Comparison of ENCODE assay signal across 1 cellular context in the genomic region with DNA sequence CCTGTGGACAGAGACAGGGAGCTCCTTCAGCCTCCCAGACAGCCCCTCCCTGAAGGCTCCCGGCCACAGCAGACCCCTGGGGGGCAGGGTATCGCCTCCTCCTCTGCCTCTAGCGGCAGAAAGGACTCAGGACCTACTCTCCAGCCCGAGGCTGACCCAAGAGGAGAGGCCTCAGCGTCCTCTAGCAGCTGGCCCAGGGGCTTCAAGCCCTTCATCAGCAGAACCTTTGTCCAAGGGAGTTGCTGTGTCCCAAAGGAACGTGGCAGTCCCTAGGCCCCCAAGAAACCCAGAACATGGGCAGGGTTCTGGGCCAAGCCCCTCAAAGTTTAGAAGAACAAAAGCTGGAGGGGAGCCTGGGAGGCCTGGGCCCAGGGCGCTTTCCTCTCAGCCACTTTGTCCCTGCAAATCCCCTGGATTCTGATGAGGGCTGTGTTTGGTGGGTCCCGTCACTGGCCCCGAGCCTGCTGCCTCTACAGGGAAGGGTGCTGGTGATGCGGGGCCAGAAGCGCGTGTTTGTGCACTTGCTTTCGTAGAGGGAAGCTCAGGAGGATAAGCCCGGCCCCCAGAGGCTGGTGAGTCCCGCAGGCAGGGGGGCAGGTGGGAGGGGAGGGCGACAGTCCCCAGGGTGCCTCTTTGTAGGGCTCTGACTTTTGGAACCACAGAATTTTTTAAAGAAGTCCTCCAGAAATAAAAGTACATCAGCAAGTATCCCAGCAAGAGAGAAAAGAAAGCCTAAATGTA.
A peak's percentile ranks its signal among the peaks of the same experiment; 100 is the strongest.
TF ChIP-seq lines count a peak whose summit lies in the region.

No MANE protein-coding gene starts in this region.

TF ChIP-seq in HepG2, 621 proteins besides CTCF, POLR2A, EP300 and RAD21 (continued from another document):
- TF ChIP-seq, protein P1, sequence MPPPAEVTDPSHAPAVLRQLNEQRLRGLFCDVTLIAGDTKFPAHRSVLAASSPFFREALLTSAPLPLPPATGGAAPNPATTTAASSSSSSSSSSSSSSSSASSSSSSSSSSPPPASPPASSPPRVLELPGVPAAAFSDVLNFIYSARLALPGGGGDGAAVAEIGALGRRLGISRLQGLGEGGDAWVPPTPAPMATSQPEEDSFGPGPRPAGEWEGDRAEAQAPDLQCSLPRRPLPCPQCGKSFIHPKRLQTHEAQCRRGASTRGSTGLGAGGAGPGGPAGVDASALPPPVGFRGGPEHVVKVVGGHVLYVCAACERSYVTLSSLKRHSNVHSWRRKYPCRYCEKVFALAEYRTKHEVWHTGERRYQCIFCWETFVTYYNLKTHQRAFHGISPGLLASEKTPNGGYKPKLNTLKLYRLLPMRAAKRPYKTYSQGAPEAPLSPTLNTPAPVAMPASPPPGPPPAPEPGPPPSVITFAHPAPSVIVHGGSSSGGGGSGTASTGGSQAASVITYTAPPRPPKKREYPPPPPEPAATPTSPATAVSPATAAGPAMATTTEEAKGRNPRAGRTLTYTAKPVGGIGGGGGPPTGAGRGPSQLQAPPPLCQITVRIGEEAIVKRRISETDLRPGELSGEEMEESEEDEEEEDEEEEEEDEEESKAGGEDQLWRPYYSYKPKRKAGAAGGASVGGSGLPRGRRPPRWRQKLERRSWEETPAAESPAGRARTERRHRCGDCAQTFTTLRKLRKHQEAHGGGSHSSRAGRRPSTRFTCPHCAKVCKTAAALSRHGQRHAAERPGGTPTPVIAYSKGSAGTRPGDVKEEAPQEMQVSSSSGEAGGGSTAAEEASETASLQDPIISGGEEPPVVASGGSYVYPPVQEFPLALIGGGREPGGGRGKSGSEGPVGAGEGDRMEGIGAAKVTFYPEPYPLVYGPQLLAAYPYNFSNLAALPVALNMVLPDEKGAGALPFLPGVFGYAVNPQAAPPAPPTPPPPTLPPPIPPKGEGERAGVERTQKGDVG (CRISPR knock-in tag; IDR thresholded peaks at IDR 0.05; ENCODE audit: borderline replicate concordance): no peak
- TF ChIP-seq SRF (IDR thresholded peaks at IDR 0.05; ENCODE audit: low read depth, low read length): no peak
- no peak for TF ChIP-seq ZNF10 (CRISPR knock-in tag; IDR thresholded peaks at IDR 0.05; ENCODE audit: borderline replicate concordance, low read depth)
- no peak for TF ChIP-seq ZNF678 (CRISPR knock-in tag; IDR thresholded peaks at IDR 0.05)
- TF ChIP-seq, protein P2, sequence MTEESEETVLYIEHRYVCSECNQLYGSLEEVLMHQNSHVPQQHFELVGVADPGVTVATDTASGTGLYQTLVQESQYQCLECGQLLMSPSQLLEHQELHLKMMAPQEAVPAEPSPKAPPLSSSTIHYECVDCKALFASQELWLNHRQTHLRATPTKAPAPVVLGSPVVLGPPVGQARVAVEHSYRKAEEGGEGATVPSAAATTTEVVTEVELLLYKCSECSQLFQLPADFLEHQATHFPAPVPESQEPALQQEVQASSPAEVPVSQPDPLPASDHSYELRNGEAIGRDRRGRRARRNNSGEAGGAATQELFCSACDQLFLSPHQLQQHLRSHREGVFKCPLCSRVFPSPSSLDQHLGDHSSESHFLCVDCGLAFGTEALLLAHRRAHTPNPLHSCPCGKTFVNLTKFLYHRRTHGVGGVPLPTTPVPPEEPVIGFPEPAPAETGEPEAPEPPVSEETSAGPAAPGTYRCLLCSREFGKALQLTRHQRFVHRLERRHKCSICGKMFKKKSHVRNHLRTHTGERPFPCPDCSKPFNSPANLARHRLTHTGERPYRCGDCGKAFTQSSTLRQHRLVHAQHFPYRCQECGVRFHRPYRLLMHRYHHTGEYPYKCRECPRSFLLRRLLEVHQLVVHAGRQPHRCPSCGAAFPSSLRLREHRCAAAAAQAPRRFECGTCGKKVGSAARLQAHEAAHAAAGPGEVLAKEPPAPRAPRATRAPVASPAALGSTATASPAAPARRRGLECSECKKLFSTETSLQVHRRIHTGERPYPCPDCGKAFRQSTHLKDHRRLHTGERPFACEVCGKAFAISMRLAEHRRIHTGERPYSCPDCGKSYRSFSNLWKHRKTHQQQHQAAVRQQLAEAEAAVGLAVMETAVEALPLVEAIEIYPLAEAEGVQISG (CRISPR knock-in tag; IDR thresholded peaks at IDR 0.05): no peak
- TF ChIP-seq, protein P3, sequence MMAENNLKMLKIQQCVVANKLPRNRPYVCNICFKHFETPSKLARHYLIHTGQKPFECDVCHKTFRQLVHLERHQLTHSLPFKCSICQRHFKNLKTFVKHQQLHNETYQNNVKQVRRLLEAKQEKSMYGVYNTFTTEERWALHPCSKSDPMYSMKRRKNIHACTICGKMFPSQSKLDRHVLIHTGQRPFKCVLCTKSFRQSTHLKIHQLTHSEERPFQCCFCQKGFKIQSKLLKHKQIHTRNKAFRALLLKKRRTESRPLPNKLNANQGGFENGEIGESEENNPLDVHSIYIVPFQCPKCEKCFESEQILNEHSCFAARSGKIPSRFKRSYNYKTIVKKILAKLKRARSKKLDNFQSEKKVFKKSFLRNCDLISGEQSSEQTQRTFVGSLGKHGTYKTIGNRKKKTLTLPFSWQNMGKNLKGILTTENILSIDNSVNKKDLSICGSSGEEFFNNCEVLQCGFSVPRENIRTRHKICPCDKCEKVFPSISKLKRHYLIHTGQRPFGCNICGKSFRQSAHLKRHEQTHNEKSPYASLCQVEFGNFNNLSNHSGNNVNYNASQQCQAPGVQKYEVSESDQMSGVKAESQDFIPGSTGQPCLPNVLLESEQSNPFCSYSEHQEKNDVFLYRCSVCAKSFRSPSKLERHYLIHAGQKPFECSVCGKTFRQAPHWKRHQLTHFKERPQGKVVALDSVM (CRISPR knock-in tag; IDR thresholded peaks at IDR 0.05): 0 out of 2 replicates have a peak, but pooled peaks have one; percentile 16
- TF ChIP-seq POLR2AphosphoS2 (IDR thresholded peaks at IDR 0.05; ENCODE audit: low read depth, low read length): no peak
- TF ChIP-seq, protein P4, sequence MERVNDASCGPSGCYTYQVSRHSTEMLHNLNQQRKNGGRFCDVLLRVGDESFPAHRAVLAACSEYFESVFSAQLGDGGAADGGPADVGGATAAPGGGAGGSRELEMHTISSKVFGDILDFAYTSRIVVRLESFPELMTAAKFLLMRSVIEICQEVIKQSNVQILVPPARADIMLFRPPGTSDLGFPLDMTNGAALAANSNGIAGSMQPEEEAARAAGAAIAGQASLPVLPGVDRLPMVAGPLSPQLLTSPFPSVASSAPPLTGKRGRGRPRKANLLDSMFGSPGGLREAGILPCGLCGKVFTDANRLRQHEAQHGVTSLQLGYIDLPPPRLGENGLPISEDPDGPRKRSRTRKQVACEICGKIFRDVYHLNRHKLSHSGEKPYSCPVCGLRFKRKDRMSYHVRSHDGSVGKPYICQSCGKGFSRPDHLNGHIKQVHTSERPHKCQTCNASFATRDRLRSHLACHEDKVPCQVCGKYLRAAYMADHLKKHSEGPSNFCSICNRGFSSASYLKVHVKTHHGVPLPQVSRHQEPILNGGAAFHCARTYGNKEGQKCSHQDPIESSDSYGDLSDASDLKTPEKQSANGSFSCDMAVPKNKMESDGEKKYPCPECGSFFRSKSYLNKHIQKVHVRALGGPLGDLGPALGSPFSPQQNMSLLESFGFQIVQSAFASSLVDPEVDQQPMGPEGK (CRISPR knock-in tag; IDR thresholded peaks at IDR 0.05): peak; percentile 79
- no peak for TF ChIP-seq NR3C1 (CRISPR knock-in tag; IDR thresholded peaks at IDR 0.05)
- no peak for TF ChIP-seq FIP1L1 (IDR thresholded peaks at IDR 0.05; ENCODE audit: borderline replicate concordance, insufficient read depth, low read depth, low read length)
- TF ChIP-seq, protein P5, sequence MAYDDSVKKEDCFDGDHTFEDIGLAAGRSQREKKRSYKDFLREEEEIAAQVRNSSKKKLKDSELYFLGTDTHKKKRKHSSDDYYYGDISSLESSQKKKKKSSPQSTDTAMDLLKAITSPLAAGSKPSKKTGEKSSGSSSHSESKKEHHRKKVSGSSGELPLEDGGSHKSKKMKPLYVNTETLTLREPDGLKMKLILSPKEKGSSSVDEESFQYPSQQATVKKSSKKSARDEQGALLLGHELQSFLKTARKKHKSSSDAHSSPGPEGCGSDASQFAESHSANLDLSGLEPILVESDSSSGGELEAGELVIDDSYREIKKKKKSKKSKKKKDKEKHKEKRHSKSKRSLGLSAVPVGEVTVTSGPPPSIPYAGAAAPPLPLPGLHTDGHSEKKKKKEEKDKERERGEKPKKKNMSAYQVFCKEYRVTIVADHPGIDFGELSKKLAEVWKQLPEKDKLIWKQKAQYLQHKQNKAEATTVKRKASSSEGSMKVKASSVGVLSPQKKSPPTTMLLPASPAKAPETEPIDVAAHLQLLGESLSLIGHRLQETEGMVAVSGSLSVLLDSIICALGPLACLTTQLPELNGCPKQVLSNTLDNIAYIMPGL (CRISPR knock-in tag; IDR thresholded peaks at IDR 0.05; ENCODE audit: borderline replicate concordance in 1 of 2, low read depth in 1 of 2): peak in 1 of 2 experiments; percentile 54; a peak in 2 of 4 replicates
- TF ChIP-seq, protein P6, sequence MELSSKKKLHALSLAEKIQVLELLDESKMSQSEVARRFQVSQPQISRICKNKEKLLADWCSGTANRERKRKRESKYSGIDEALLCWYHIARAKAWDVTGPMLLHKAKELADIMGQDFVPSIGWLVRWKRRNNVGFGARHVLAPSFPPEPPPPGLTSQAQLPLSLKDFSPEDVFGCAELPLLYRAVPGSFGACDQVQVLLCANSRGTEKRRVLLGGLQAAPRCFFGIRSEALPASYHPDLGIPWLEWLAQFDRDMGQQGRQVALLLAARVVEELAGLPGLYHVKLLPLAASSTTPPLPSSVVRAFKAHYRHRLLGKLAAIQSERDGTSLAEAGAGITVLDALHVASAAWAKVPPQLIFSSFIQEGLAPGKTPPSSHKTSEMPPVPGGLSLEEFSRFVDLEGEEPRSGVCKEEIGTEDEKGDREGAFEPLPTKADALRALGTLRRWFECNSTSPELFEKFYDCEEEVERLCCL (CRISPR knock-in tag; IDR thresholded peaks at IDR 0.05; ENCODE audit: borderline replicate concordance): no peak
- TF ChIP-seq HNRNPH1 (optimal IDR thresholded peaks at IDR 0.05; ENCODE audit: low read depth, low read length): no peak
- no peak for TF ChIP-seq ISL2 (CRISPR knock-in tag; IDR thresholded peaks at IDR 0.05)
- peak; percentile 15; the same call in 1 of the 2 replicates for TF ChIP-seq PITX1 (CRISPR knock-in tag; IDR thresholded peaks at IDR 0.05)
- TF ChIP-seq ZSCAN20 (CRISPR knock-in tag; IDR thresholded peaks at IDR 0.05; ENCODE audit: borderline replicate concordance): no peak
- no peak for TF ChIP-seq GZF1 (CRISPR knock-in tag; IDR thresholded peaks at IDR 0.05)
- TF ChIP-seq, protein P7, sequence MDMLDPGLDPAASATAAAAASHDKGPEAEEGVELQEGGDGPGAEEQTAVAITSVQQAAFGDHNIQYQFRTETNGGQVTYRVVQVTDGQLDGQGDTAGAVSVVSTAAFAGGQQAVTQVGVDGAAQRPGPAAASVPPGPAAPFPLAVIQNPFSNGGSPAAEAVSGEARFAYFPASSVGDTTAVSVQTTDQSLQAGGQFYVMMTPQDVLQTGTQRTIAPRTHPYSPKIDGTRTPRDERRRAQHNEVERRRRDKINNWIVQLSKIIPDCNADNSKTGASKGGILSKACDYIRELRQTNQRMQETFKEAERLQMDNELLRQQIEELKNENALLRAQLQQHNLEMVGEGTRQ (IDR thresholded peaks at IDR 0.05; ENCODE audit: low read depth, low read length): no peak
- TF ChIP-seq, protein P7 (CRISPR knock-in tag; IDR thresholded peaks at IDR 0.05; ENCODE audit: borderline replicate concordance): no peak
- 0 out of 2 replicates have a peak, but pooled peaks have one; percentile 12 for TF ChIP-seq SPEN (CRISPR knock-in tag; IDR thresholded peaks at IDR 0.05; ENCODE audit: low read depth)
- no peak for TF ChIP-seq GPN1 (CRISPR knock-in tag; IDR thresholded peaks at IDR 0.05; ENCODE audit: borderline replicate concordance)
- no peak for TF ChIP-seq ZNF180 (CRISPR knock-in tag; IDR thresholded peaks at IDR 0.05; ENCODE audit: borderline replicate concordance, low read depth)
- no peak for TF ChIP-seq GTF3A (CRISPR knock-in tag; conservative IDR thresholded peaks at IDR 0.05)
- no peak for TF ChIP-seq YEATS4 (CRISPR knock-in tag; IDR thresholded peaks at IDR 0.05; ENCODE audit: borderline replicate concordance)
- TF ChIP-seq, protein P8, sequence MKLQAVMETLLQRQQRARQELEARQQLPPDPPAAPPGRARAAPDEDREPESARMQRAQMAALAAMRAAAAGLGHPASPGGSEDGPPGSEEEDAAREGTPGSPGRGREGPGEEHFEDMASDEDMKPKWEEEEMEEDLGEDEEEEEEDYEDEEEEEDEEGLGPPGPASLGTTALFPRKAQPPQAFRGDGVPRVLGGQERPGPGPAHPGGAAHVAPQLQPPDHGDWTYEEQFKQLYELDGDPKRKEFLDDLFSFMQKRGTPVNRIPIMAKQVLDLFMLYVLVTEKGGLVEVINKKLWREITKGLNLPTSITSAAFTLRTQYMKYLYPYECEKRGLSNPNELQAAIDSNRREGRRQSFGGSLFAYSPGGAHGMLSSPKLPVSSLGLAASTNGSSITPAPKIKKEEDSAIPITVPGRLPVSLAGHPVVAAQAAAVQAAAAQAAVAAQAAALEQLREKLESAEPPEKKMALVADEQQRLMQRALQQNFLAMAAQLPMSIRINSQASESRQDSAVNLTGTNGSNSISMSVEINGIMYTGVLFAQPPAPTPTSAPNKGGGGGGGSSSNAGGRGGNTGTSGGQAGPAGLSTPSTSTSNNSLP (IDR thresholded peaks at IDR 0.05; ENCODE audit: low read depth, low read length): no peak
- no peak for TF ChIP-seq GLI4 (CRISPR knock-in tag; IDR thresholded peaks at IDR 0.05; ENCODE audit: borderline replicate concordance)
- TF ChIP-seq HOXA7 (CRISPR knock-in tag; IDR thresholded peaks at IDR 0.05): no peak
- TF ChIP-seq NFE2L2 (IDR thresholded peaks at IDR 0.05; ENCODE audit: low read length): no peak
- no peak for TF ChIP-seq ZNF746 (CRISPR knock-in tag; IDR thresholded peaks at IDR 0.05)
TF ChIP-seq in HepG2: peak in this region for 36.
